In genomic region chr19:6275170-6275744, GRCh38 we compare ENCODE assay signal across 11 cellular contexts. TPM values are rescaled to one million over a fixed set of nuclear protein-coding genes. Genes with fewer than 3 reads are reported as not detected.
DNase-seq lines count a peak whose midpoint lies in the region; ATAC-seq and TF ChIP-seq lines count a peak whose summit lies in the region.
"Had no signal": no experiment of that assay in that cellular context is flagged by ENCODE, and none has a peak within 500 bp of the region (broad histone marks: within the 10 kb centered on the region; RNA-seq: fewer than 3 reads in every experiment).

No MANE protein-coding gene starts in this region.

- WGBS in sigmoid colon, 2 donors, result 76 to 84% methylated on average over 18 of the region's 18 CpGs

- H3K4me3 Mint-ChIP-seq in CD8-positive, alpha-beta T cell, result no peak overlapping the region
- no peak overlapping the region for H3K4me3 Mint-ChIP-seq in T-helper 17 cell
- no peak overlapping the region for H3K4me3 Mint-ChIP-seq in T-helper 2 cell treated with Interferon-gamma antibody and Interleukin-4, amounts not matched to agents 5 μg/mL and 100 μg/mL, for 36 hours

- no peaks in the 10 kb centered on the region for H3K36me3 ChIP-seq in CD8-positive, alpha-beta T cell (ENCODE audit: insufficient read depth, low read length)
- H3K36me3 ChIP-seq in iPS-15b (ENCODE audit: control insufficient read depth, insufficient read depth, low read length) (peaks cover 7% of the 10 kb centered on the region), sigmoid colon (peaks cover 0 to 3% (median 1%) of the 10 kb centered on the region in 4 donors)

- POLR2A ChIA-PET in CD8-positive, alpha-beta T cell (lab: Charles Lee), result no interaction called here

- no peaks in the 10 kb centered on the region for H3K9me3 Mint-ChIP-seq in CD8-positive, alpha-beta T cell
- no peaks in the 10 kb centered on the region for H3K9me3 Mint-ChIP-seq in T-helper 2 cell treated with Interferon-gamma antibody and Interleukin-4, amounts not matched to agents 5 μg/mL and 100 μg/mL, for 36 hours
- H3K9me3 Mint-ChIP-seq: natural killer cell had no signal

- TF ChIP-seq POLR2A in sigmoid colon (IDR thresholded peaks at IDR 0.05), result no peak

- H3K4me1 ChIP-seq in CD8-positive, alpha-beta T cell (ENCODE audit: insufficient read depth, low read length), result peaks cover 32% of the 10 kb centered on the region
- H3K4me1 ChIP-seq in iPS-15b (ENCODE audit: control insufficient read depth, insufficient read depth, low read length) (peaks cover 38% of the 10 kb centered on the region), sigmoid colon (peaks cover 0 to 93% (median 89%) of the 10 kb centered on the region in 4 donors)

- intact Hi-C loops in CD8-positive, alpha-beta T cell (cut with DNase I, micrococcal nuclease), result loop anchor here (2.0 to 10.0 kb wide), 2 partner anchors 14 to 120 kb away; partner anchors contain the start of gene GTF2F1 (in 1 of the 2)
- intact Hi-C loops in sigmoid colon (cut with DNase I), result no loop called here

- H3K4me1 Mint-ChIP-seq in CD8-positive, alpha-beta T cell (ENCODE audit: low read depth), result peaks cover 67% of the 10 kb centered on the region
- peaks cover 52% of the 10 kb centered on the region for H3K4me1 Mint-ChIP-seq in T-helper 17 cell
- peaks cover 31% of the 10 kb centered on the region for H3K4me1 Mint-ChIP-seq in T-helper 2 cell treated with Interferon-gamma antibody and Interleukin-4, amounts not matched to agents 5 μg/mL and 100 μg/mL, for 36 hours (ENCODE audit: low read depth)

- no peaks in the 10 kb centered on the region for H3K27me3 ChIP-seq in CD8-positive, alpha-beta T cell (ENCODE audit: insufficient read depth, low read length)
- no peaks in the 10 kb centered on the region for H3K27me3 ChIP-seq in iPS-15b (ENCODE audit: control insufficient read depth, insufficient read depth, low read length)
- no peaks in the 10 kb centered on the region for H3K27me3 ChIP-seq in sigmoid colon

- H3K36me3 Mint-ChIP-seq in CD8-positive, alpha-beta T cell, result peaks cover 21% of the 10 kb centered on the region
- no peaks in the 10 kb centered on the region for H3K36me3 Mint-ChIP-seq in T-helper 17 cell (ENCODE audit: low read depth)
- H3K36me3 Mint-ChIP-seq in T-helper 2 cell treated with Interferon-gamma antibody and Interleukin-4, amounts not matched to agents 5 μg/mL and 100 μg/mL, for 36 hours (ENCODE audit: low read depth), result peaks cover 7% of the 10 kb centered on the region
- H3K36me3 Mint-ChIP-seq: natural killer cell had no signal

- TF ChIP-seq CTCF in CD8-positive, alpha-beta T cell (IDR thresholded peaks at IDR 0.05), result no peak
- TF ChIP-seq CTCF in sigmoid colon (IDR thresholded peaks at IDR 0.05), result no peak

- no peak overlapping the region for H3K4me3 ChIP-seq in CD8-positive, alpha-beta T cell (ENCODE audit: low read depth, low read length)
- H3K4me3 ChIP-seq in iPS-15b (ENCODE audit: low read depth, low read length), result no peak overlapping the region
- H3K4me3 ChIP-seq in sigmoid colon, result no peak overlapping the region
- H3K4me3 ChIP-seq: GM12878 had no signal

- ATAC-seq in CD8-positive, alpha-beta T cell, result no peak
- no peak for ATAC-seq in T-helper 17 cell
- no peak for ATAC-seq in HG02885 (IDR thresholded peaks at IDR 0.05; ENCODE audit: poor library complexity, unreplicated experiment)
- ATAC-seq: GM12878, natural killer cell had no signal

- CTCF ChIA-PET in CD8-positive, alpha-beta T cell (lab: Charles Lee), result interaction anchor here (1.6 to 1.7 kb wide), 2 partner anchors 25 to 57 kb away, joined by 4 to 5 read pairs; no protein-coding TSS in a partner anchor

- no peak overlapping the region for H3K27ac ChIP-seq in CD8-positive, alpha-beta T cell (ENCODE audit: low read depth, low read length)
- H3K27ac ChIP-seq in sigmoid colon, result peak overlapping the region; percentile 84 to 92 (median 88)

- no peaks in the 10 kb centered on the region for H3K9me3 ChIP-seq in CD8-positive, alpha-beta T cell (ENCODE audit: low read length)
- H3K9me3 ChIP-seq in T-helper 17 cell (ENCODE audit: control insufficient read depth, low read length, poor library complexity, severe bottlenecking) (no peaks in the 10 kb centered on the region), iPS-15b (ENCODE audit: control insufficient read depth, insufficient read depth, low read length) (no peaks in the 10 kb centered on the region), sigmoid colon (no peaks in the 10 kb centered on the region)

- H3K27ac Mint-ChIP-seq in CD8-positive, alpha-beta T cell, result peak overlapping the region; percentile 49
- H3K27ac Mint-ChIP-seq in T-helper 17 cell, result peak overlapping the region; percentile 65
- no peak overlapping the region for H3K27ac Mint-ChIP-seq in T-helper 2 cell treated with Interferon-gamma antibody and Interleukin-4, amounts not matched to agents 5 μg/mL and 100 μg/mL, for 36 hours

- H3K9ac ChIP-seq in iPS-15b (ENCODE audit: low read depth, low read length), result peak overlapping the region; percentile 26

- TF ChIP-seq EP300 in sigmoid colon (IDR thresholded peaks at IDR 0.05), result no peak

- H3K27me3 Mint-ChIP-seq in CD8-positive, alpha-beta T cell (ENCODE audit: low read depth), result no peaks in the 10 kb centered on the region
- H3K27me3 Mint-ChIP-seq in T-helper 17 cell, result no peaks in the 10 kb centered on the region
- no peaks in the 10 kb centered on the region for H3K27me3 Mint-ChIP-seq in T-helper 2 cell treated with Interferon-gamma antibody and Interleukin-4, amounts not matched to agents 5 μg/mL and 100 μg/mL, for 36 hours (ENCODE audit: low read depth)

- DNase-seq in CD8-positive, alpha-beta T cell, result no peak
- DNase-seq in T-helper 17 cell, result no peak
- no peak for DNase-seq in sigmoid colon
- no peak for DNase-seq in T-helper 2 cell treated with Interferon-gamma antibody and Interleukin-4, amounts not matched to agents 5 μg/mL and 100 μg/mL, for 36 hours (ENCODE audit: low spot score)
- DNase-seq in ecto neural progenitor cell (ENCODE audit: low spot score), result no peak
- DNase-seq in mucosa of gallbladder (ENCODE audit: low spot score), result no peak
- DNase-seq: natural killer cell, NCI-H1436 had no signal

RNA-seq across cellular contexts. Expression of gene MLLT1, which starts 4.5 kb away (rescaled TPM):
- total RNA-seq in CD8-positive, alpha-beta T cell, result 10 to 100 TPM; 11.8 to 15.0 TPM
- 10 to 100 TPM; 27.1 to 30.3 TPM for total RNA-seq in T-helper 17 cell
- total RNA-seq in sigmoid colon, result 10 to 100 TPM; 12.5 to 20.8 (median 17.6) TPM
- polyA plus RNA-seq in sigmoid colon, result 10 to 100 TPM in 2 of 3 donors, 1 to 10 TPM in 1; 9.9 to 25.5 (median 15.0) TPM
- 67.5 TPM for total RNA-seq in mucosa of gallbladder

RNA-seq across cellular contexts. Expression of gene ACER1, which starts 58.2 kb away (rescaled TPM):
- 1 to 10 TPM; 1.7 to 2.6 TPM for total RNA-seq in CD8-positive, alpha-beta T cell
- total RNA-seq in T-helper 17 cell (1 to 10 TPM in 1 of 2 donors, under 1 TPM in 1; 0.99 to 1.5 TPM), sigmoid colon (not detected), mucosa of gallbladder (0.14 TPM)
- under 1 TPM in 1 of 3 donors, not detected in 2; 0.19 TPM for polyA plus RNA-seq in sigmoid colon
- total RNA-seq: GM12878 had no signal
- polyA plus RNA-seq: GM12878 had no signal
